14 cellular contexts compared by ENCODE assay signal in the genomic region with DNA sequence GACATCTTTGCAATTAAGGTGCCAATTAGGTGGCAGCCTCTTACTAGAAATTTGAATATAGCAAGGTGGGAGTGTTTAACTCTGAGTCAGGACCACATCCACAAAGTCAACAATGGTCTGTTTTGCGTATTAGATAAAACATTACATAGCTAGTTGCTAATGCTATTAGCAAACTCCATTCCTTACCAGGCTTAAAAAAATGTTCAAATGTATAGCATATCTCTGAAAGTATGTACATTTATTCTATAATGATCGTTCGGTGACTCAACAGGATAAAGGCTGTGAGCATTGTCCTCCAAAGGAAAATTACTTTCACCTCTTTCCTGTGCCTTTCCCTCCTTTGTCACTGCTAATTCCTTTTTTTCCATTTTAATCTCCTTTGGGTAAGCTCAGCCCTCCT.
A peak's percentile ranks its signal among the peaks of the same experiment; 100 is the strongest.
DNase-seq lines count a peak whose midpoint lies in the region; ATAC-seq, FAIRE-seq and TF ChIP-seq lines count a peak whose summit lies in the region.
"Had no signal": no experiment of that assay in that cellular context is flagged by ENCODE, and none has a peak within 500 bp of the region (broad histone marks: within the 10 kb centered on the region; RNA-seq: fewer than 3 reads in every experiment).

No MANE protein-coding gene starts in this region.

- H3K27me3 ChIP-seq in bronchial epithelial cell (ENCODE audit: control insufficient read depth, insufficient read depth, low read length) (no peaks in the 10 kb centered on the region), tibial nerve (no peaks in the 10 kb centered on the region)

- no peaks in the 10 kb centered on the region for H3K4me1 Mint-ChIP-seq in natural killer cell
- H3K4me1 Mint-ChIP-seq: CD14-positive monocyte, GM23338 had no signal

- TF ChIP-seq CTCF in bronchial epithelial cell (IDR thresholded peaks at IDR 0.05; ENCODE audit: insufficient read depth, low read length, severe bottlenecking) (no peak), fibroblast of pulmonary artery (IDR thresholded peaks at IDR 0.05; ENCODE audit: low read length, missing control alignments) (no peak), natural killer cell (IDR thresholded peaks at IDR 0.05) (no peak), tibial nerve (IDR thresholded peaks at IDR 0.05) (no peak)

- H3K9me3 Mint-ChIP-seq in natural killer cell, result no peaks in the 10 kb centered on the region
- H3K9me3 Mint-ChIP-seq: CD8-positive, alpha-beta T cell; GM23338 had no signal

- 79 to 80% methylated on average over 3 of the region's 3 CpGs for WGBS in tibial nerve, 2 donors

- ATAC-seq in natural killer cell, result no peak
- no peak for ATAC-seq in GM18909 (IDR thresholded peaks at IDR 0.05; ENCODE audit: poor library complexity, unreplicated experiment)
- ATAC-seq: A549; CD8-positive, alpha-beta T cell; GM23338 had no signal

- intact Hi-C loops in natural killer cell (cut with micrococcal nuclease), result no loop called here

- TF ChIP-seq POLR2A in tibial nerve (IDR thresholded peaks at IDR 0.05), result no peak

- H3K4me1 ChIP-seq in tibial nerve, result no peaks in the 10 kb centered on the region
- H3K4me1 ChIP-seq: A549, Caco-2 had no signal

- H3K27ac Mint-ChIP-seq in natural killer cell, result no peak overlapping the region
- H3K27ac Mint-ChIP-seq: CD14-positive monocyte; CD8-positive, alpha-beta T cell; GM23338 had no signal

- no peak overlapping the region for H3K27ac ChIP-seq in tibial nerve
- H3K27ac ChIP-seq: A549 had no signal

- no peaks in the 10 kb centered on the region for H3K9me3 ChIP-seq in tibial nerve
- H3K9me3 ChIP-seq: A549, Caco-2 had no signal

- H3K36me3 Mint-ChIP-seq in natural killer cell, result no peaks in the 10 kb centered on the region
- H3K36me3 Mint-ChIP-seq: CD14-positive monocyte; CD8-positive, alpha-beta T cell had no signal

- no peak for FAIRE-seq in bronchial epithelial cell (lab: Jason Lieb, UNC)
- FAIRE-seq: A549 had no signal

- peak; percentile 52 for DNase-seq in NCI-H82 (lab: John Stamatoyannopoulos, UW)
- peak; percentile 78 for DNase-seq in bronchial epithelial cell (ENCODE audit: low read depth)
- peak; percentile 24 for DNase-seq in fibroblast of pulmonary artery (ENCODE audit: low read depth)
- DNase-seq in germinal center (ENCODE audit: low spot score), result no peak
- DNase-seq in natural killer cell, result no peak
- DNase-seq in tibial nerve (ENCODE audit: low spot score in 2 of 2), result no peak
- DNase-seq: Caco-2; CD8-positive, alpha-beta T cell; DMS53; H7 had no signal

- no peak overlapping the region for H3K4me3 Mint-ChIP-seq in natural killer cell
- H3K4me3 Mint-ChIP-seq: CD14-positive monocyte; CD8-positive, alpha-beta T cell; GM23338 had no signal

- H3K36me3 ChIP-seq in bronchial epithelial cell (ENCODE audit: control insufficient read depth, insufficient read depth, low read length) (no peaks in the 10 kb centered on the region), tibial nerve (no peaks in the 10 kb centered on the region)

- no peak for TF ChIP-seq EP300 in tibial nerve (IDR thresholded peaks at IDR 0.05)

- peaks cover 3 to 7% of the 10 kb centered on the region in 2 donors for H3K27me3 Mint-ChIP-seq in natural killer cell (ENCODE audit: low read depth in 2 of 2)

- H3K4me3 ChIP-seq in bronchial epithelial cell (ENCODE audit: low read depth, low read length), result no peak overlapping the region
- no peak overlapping the region for H3K4me3 ChIP-seq in fibroblast of pulmonary artery (replicated peaks; ENCODE audit: low read depth, low read length)
- H3K4me3 ChIP-seq in tibial nerve, result no peak overlapping the region
- H3K4me3 ChIP-seq: A549, GM23338 had no signal

Comparison
In these comparisons a context has a peak if more than half of its experiments do, and no peak if none do; other contexts are left out.
1. DNase-seq: peak in NCI-H82 (single experiment), bronchial epithelial cell (single experiment) and fibroblast of pulmonary artery (single experiment); none in germinal center (single experiment), natural killer cell (single experiment) and tibial nerve (0 of 2).